In genomic region chr2:238907717-238908173, GRCh38 we compare ENCODE assay signal across 23 cellular contexts. TPM values are rescaled to one million over a fixed set of nuclear protein-coding genes. Genes with fewer than 3 reads are reported as not detected.
"Had no signal": no experiment of that assay in that cellular context is flagged by ENCODE, and none has a peak within 500 bp of the region (broad histone marks: within the 10 kb centered on the region; RNA-seq: fewer than 3 reads in every experiment).

No MANE protein-coding gene starts in this region.

- FAIRE-seq: bronchial epithelial cell had no signal

- H3K27ac ChIP-seq: ascending aorta, body of pancreas, Peyer's patch had no signal

- ATAC-seq: activated CD8-positive, alpha-beta T cell treated with anti-CD3 and anti-CD28 coated beads, Interleukin-2, amount 10 ng/mL, durations not matched to agents 7 days and 5 days; activated naive CD4-positive, alpha-beta T cell treated with anti-CD3 and anti-CD28 coated beads, Interleukin-2, amount 50 U/mL, for 72 hours; activated naive CD8-positive, alpha-beta T cell treated with anti-CD3 and anti-CD28 coated beads, Interleukin-2, amount 50 U/mL, for 24 hours; body of pancreas had no signal

- H3K36me3 ChIP-seq: Peyer's patch had no signal

- H3K4me1 ChIP-seq: ascending aorta, body of pancreas, Peyer's patch had no signal

- H3K9me3 ChIP-seq: ascending aorta, body of pancreas, Peyer's patch had no signal

- H3K4me3 ChIP-seq: ascending aorta, body of pancreas, Peyer's patch had no signal

- H3K27me3 ChIP-seq: ascending aorta, body of pancreas, Peyer's patch had no signal

- DNase-seq: activated CD4-positive, alpha-beta T cell treated with anti-CD3 and anti-CD28 coated beads for 48 hours; activated CD4-positive, alpha-beta T cell treated with anti-CD3 and anti-CD28 coated beads, Interleukin-2, amount 50 U/mL, for 4 hours; activated CD4-positive, CD25-positive, alpha-beta regulatory T cell treated with anti-CD3 and anti-CD28 coated beads, Interleukin-2, amount 50 U/mL, for 72 hours; activated CD8-positive, alpha-beta memory T cell treated with anti-CD3 and anti-CD28 coated beads, Interleukin-2, amount 50 U/mL, for 48 hours; activated CD8-positive, alpha-beta T cell treated with anti-CD3 and anti-CD28 coated beads, Interleukin-2, amount 10 ng/mL, durations not matched to agents 7 days and 5 days; activated naive CD4-positive, alpha-beta T cell treated with Interleukin-2 at 50 U/mL for 16 hours; activated naive CD8-positive, alpha-beta T cell treated with anti-CD3 and anti-CD28 coated beads, Interleukin-2, amount 50 U/mL, for 24 hours; activated T-cell treated with anti-CD3 and anti-CD28 coated beads, Interleukin-2, amount 50 U/mL, for 1 hour; amniotic stem cell; body of pancreas; central memory CD4-positive, alpha-beta T cell; Kasumi-1; NCI-H1930; NCI-H2171; NCI-H2227 treated with DMSO at 0.1 percent for 48 hours; NCI-H82; NK-92 treated with Interleukin-12 subunit alpha and Interleukin-12 subunit beta, amount 100 ng/mL, for 24 hours; Peyer's patch; SHP77 treated with DMSO at 0.1 percent for 48 hours had no signal

RNA-seq across cellular contexts. Expression of gene TWIST2, which starts 59.9 kb away (rescaled TPM):
- total RNA-seq: activated CD8-positive, alpha-beta T cell treated with anti-CD3 and anti-CD28 coated beads, Interleukin-2, amount 10 ng/mL, durations not matched to agents 7 days and 5 days; activated naive CD4-positive, alpha-beta T cell treated with anti-CD3 and anti-CD28 coated beads, Interleukin-2, amount 50 U/mL, for 72 hours; SK-MEL-5 had no signal
